In the genomic region with DNA sequence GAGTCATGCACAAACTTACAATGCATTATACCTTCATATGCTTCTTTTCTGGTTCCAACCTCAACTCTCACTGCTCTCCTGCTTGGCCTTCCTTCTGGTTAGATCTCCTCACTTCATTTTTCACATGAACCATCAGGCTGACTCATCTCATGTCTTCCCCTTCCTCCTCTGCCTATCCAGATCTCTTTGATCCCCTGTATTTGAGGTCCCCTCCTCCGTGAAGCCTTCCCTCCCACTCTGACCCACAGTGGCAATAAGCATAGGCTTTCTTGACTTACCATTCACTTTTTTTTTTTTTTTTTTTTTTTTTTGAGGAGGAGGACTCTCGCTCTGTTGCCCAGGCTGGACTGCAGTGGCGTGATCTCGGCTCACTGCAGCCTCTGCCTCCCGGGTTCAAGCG, we compare ENCODE assay signal across 13 cellular contexts. TPM values are rescaled to one million over a fixed set of nuclear protein-coding genes. Genes with fewer than 3 reads are reported as not detected.
"Had no signal": no experiment of that assay in that cellular context is flagged by ENCODE, and none has a peak within 500 bp of the region (broad histone marks: within the 10 kb centered on the region; RNA-seq: fewer than 3 reads in every experiment).

No MANE protein-coding gene starts in this region.

- DNase-seq: activated B cell treated with CpG ODN at 0.5 μM for 24 hours; activated naive CD4-positive, alpha-beta T cell treated with anti-CD3 and anti-CD28 coated beads, Interleukin-2, amount 50 U/mL, for 16 hours; amniotic stem cell; effector CD8-positive, alpha-beta T cell; gastrocnemius medialis; heart left ventricle; kidney; natural killer cell; SHP77; T-helper 9 cell had no signal

- H3K36me3 Mint-ChIP-seq: natural killer cell had no signal

- H3K4me1 Mint-ChIP-seq: activated B cell treated with CpG ODN at 0.5 μM for 24 hours, natural killer cell had no signal

- H3K27me3 Mint-ChIP-seq: activated B cell treated with CpG ODN at 0.5 μM for 24 hours had no signal

- H3K4me3 Mint-ChIP-seq: activated B cell treated with CpG ODN at 0.5 μM for 24 hours, natural killer cell had no signal

- H3K27ac Mint-ChIP-seq: activated B cell treated with CpG ODN at 0.5 μM for 24 hours, natural killer cell had no signal

- H3K9me3 Mint-ChIP-seq: activated B cell treated with CpG ODN at 0.5 μM for 24 hours, natural killer cell had no signal

- ATAC-seq: esophagus mucosa, gastrocnemius medialis, heart left ventricle, left lobe of liver had no signal

RNA-seq across cellular contexts. Expression of gene ASIC1, which starts 14.7 kb away (rescaled TPM):
- total RNA-seq: activated B cell treated with CpG ODN at 0.5 μM for 24 hours, thoracic aorta had no signal
